In genomic region chr2:4002841-4003403, GRCh38 we compare ENCODE assay signal across 28 cellular contexts.
"Had no signal": no experiment of that assay in that cellular context is flagged by ENCODE, and none has a peak within 500 bp of the region (broad histone marks: within the 10 kb centered on the region; RNA-seq: fewer than 3 reads in every experiment).

No MANE protein-coding gene starts in this region.

- H3K4me3 ChIP-seq: left lung, lower lobe of right lung, pancreas, prostate gland, sigmoid colon, spleen, suprapubic skin, thoracic aorta, tibial artery, vagina had no signal

- H3K27me3 ChIP-seq: left lung, pancreas, sigmoid colon, spleen, suprapubic skin, tibial artery, vagina had no signal

- DNase-seq: hypothalamus; immature natural killer cell; kidney; left colon; left lung; lower lobe of right lung; mammary epithelial cell; mesenchymal stem cell; naive B cell; natural killer cell; nephron progenitor cell; nucleus accumbens; pancreas; posterior cingulate gyrus; retina; right cardiac atrium; sigmoid colon; small intestine; spleen; stimulated activated CD4-positive, alpha-beta T cell treated with anti-CD3 and anti-CD28 coated beads, Interleukin-4, amount 100 ng/mL, for 24 hours; stimulated activated naive CD4-positive, alpha-beta T cell; tibial artery had no signal

- ATAC-seq: left colon; left lung; lower lobe of right lung; natural killer cell; pancreas; right cardiac atrium; stimulated activated effector memory CD8-positive, alpha-beta T cell treated with anti-CD3 and anti-CD28 coated beads, Interleukin-12 subunit alpha, Interleukin-12 subunit beta, amount 100 ng/mL, for 72 hours had no signal

- H3K9me3 ChIP-seq: left lung, lower lobe of right lung, pancreas, prostate gland, spleen, thoracic aorta, tibial artery, vagina had no signal

- H3K36me3 ChIP-seq: left lung, lower lobe of right lung, pancreas, prostate gland, sigmoid colon, spleen, suprapubic skin, thoracic aorta, tibial artery, vagina had no signal

- H3K27ac ChIP-seq: left lung, lower lobe of right lung, pancreas, prostate gland, sigmoid colon, spleen, suprapubic skin, thoracic aorta, tibial artery, vagina had no signal

- FAIRE-seq: islet of Langerhans, kidney, pancreas, small intestine had no signal

- H3K4me1 ChIP-seq: left lung, lower lobe of right lung, pancreas, prostate gland, sigmoid colon, spleen, suprapubic skin, tibial artery, vagina had no signal
